In the genomic region with DNA sequence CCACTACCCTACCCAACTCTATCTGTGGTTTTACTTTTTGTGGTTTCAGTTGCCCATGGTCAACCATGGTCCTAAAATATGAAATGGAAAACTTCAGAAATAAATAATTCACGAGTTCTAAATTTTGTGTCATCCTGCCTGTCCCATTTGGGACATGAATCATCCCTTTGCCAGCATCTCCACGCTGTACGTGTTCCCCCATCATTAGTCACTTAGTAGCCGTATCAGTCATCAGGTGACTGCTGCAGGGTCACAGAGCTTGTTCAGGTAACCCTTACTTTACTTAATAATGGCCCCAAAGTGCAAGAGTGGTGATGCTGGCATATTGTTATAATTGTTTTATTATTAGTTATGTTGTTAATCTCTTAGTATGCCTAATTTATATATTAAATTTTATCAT, we compare ENCODE assay signal across 16 cellular contexts.
"Had no signal": no experiment of that assay in that cellular context is flagged by ENCODE, and none has a peak within 500 bp of the region (broad histone marks: within the 10 kb centered on the region; RNA-seq: fewer than 3 reads in every experiment).

No MANE protein-coding gene starts in this region.

- DNase-seq: activated CD4-positive, alpha-beta T cell treated with anti-CD3 and anti-CD28 coated beads, Interleukin-2, amount 10 ng/mL, durations not matched to agents 7 days and 5 days; activated CD8-positive, alpha-beta memory T cell treated with anti-CD3 and anti-CD28 coated beads, Interleukin-2, amount 10 ng/mL, durations not matched to agents 7 days and 5 days; activated effector memory CD4-positive, alpha-beta T cell treated with anti-CD3 and anti-CD28 coated beads, Interleukin-2, amount 50 U/mL, for 16 hours; activated T-cell treated with anti-CD3 and anti-CD28 coated beads, Interleukin-2, amount 50 U/mL, for 1 hour; heart left ventricle; nephron progenitor cell; psoas muscle; SK-N-SH; spleen; stimulated activated CD4-positive, alpha-beta T cell treated with anti-CD3 and anti-CD28 coated beads, Interleukin-2, amount 100 ng/mL, for 24 hours; T-cell; T-helper 9 cell; tibial artery; uterus had no signal

- H3K9me3 Mint-ChIP-seq: activated CD4-positive, alpha-beta T cell treated with anti-CD3 and anti-CD28 coated beads, Interleukin-2, amount 10 ng/mL, durations not matched to agents 7 days and 5 days; nephron progenitor cell; stimulated activated memory B cell treated with anti-CD40 and anti-IgM and Interleukin-4, amounts not matched to agents 10 μg/mL and 1 μg/mL and 100 μg/mL, for 72 hours; T-cell had no signal

- H3K4me1 Mint-ChIP-seq: stimulated activated memory B cell treated with anti-CD40 and anti-IgM and Interleukin-4, amounts not matched to agents 10 μg/mL and 1 μg/mL and 100 μg/mL, for 72 hours; T-cell had no signal

- H3K27me3 Mint-ChIP-seq: activated CD4-positive, alpha-beta T cell treated with anti-CD3 and anti-CD28 coated beads, Interleukin-2, amount 10 ng/mL, durations not matched to agents 7 days and 5 days; activated CD8-positive, alpha-beta memory T cell treated with anti-CD3 and anti-CD28 coated beads, Interleukin-2, amount 10 ng/mL, durations not matched to agents 7 days and 5 days; stimulated activated memory B cell treated with anti-CD40 and anti-IgM and Interleukin-4, amounts not matched to agents 10 μg/mL and 1 μg/mL and 100 μg/mL, for 72 hours; T-cell had no signal

- H3K27ac Mint-ChIP-seq: activated CD4-positive, alpha-beta T cell treated with anti-CD3 and anti-CD28 coated beads, Interleukin-2, amount 10 ng/mL, durations not matched to agents 7 days and 5 days; activated CD8-positive, alpha-beta memory T cell treated with anti-CD3 and anti-CD28 coated beads, Interleukin-2, amount 10 ng/mL, durations not matched to agents 7 days and 5 days; stimulated activated memory B cell treated with anti-CD40 and anti-IgM and Interleukin-4, amounts not matched to agents 10 μg/mL and 1 μg/mL and 100 μg/mL, for 72 hours; T-cell had no signal

- ATAC-seq: activated CD8-positive, alpha-beta memory T cell treated with anti-CD3 and anti-CD28 coated beads, Interleukin-2, amount 10 ng/mL, durations not matched to agents 7 days and 5 days; heart left ventricle; psoas muscle; sciatic nerve; stimulated activated memory B cell treated with anti-CD40 and anti-IgM and Interleukin-4, amounts not matched to agents 10 μg/mL and 1 μg/mL and 100 μg/mL, for 72 hours; T-cell had no signal

- H3K4me3 Mint-ChIP-seq: activated CD4-positive, alpha-beta T cell treated with anti-CD3 and anti-CD28 coated beads, Interleukin-2, amount 10 ng/mL, durations not matched to agents 7 days and 5 days; activated CD8-positive, alpha-beta memory T cell treated with anti-CD3 and anti-CD28 coated beads, Interleukin-2, amount 10 ng/mL, durations not matched to agents 7 days and 5 days; nephron progenitor cell; stimulated activated memory B cell treated with anti-CD40 and anti-IgM and Interleukin-4, amounts not matched to agents 10 μg/mL and 1 μg/mL and 100 μg/mL, for 72 hours; T-cell had no signal
